28 cellular contexts compared by ENCODE assay signal in genomic region chr22:26690654-26691376, GRCh38. TPM values are rescaled to one million over a fixed set of nuclear protein-coding genes. Genes with fewer than 3 reads are reported as not detected.
A peak's percentile ranks its signal among the peaks of the same experiment; 100 is the strongest.
DNase-seq lines count a peak whose midpoint lies in the region; ATAC-seq, FAIRE-seq and TF ChIP-seq lines count a peak whose summit lies in the region.
"Had no signal": no experiment of that assay in that cellular context is flagged by ENCODE, and none has a peak within 500 bp of the region (broad histone marks: within the 10 kb centered on the region; RNA-seq: fewer than 3 reads in every experiment).

No MANE protein-coding gene starts in this region.

- ATAC-seq in T-helper 17 cell = no peak
- no peak for ATAC-seq in left lobe of liver
- ATAC-seq in left lung = no peak

- intact Hi-C loops in activated CD4-positive, alpha-beta memory T cell treated with anti-CD3 and anti-CD28 coated beads for 36 hours (cut with micrococcal nuclease) = no loop called here
- intact Hi-C loops in endothelial cell of umbilical vein (cut with micrococcal nuclease) (loop anchor here (1.0 kb wide), 1 partner anchor 10 kb away; no protein-coding TSS in a partner anchor), left lung (cut with DNase I) (no loop called here)

- H3K4me1 Mint-ChIP-seq in activated CD4-positive, alpha-beta memory T cell treated with anti-CD3 and anti-CD28 coated beads, Interleukin-2, amount 10 ng/mL, durations not matched to agents 7 days and 5 days = peaks cover 16% of the 10 kb centered on the region
- H3K4me1 Mint-ChIP-seq in activated CD4-positive, alpha-beta memory T cell treated with anti-CD3 and anti-CD28 coated beads for 36 hours (ENCODE audit: low read depth) = peaks cover 53% of the 10 kb centered on the region
- H3K4me1 Mint-ChIP-seq in T-helper 17 cell = peaks cover 45% of the 10 kb centered on the region
- H3K4me1 Mint-ChIP-seq: mesothelial cell of epicardium had no signal

- no peak overlapping the region for H3K27ac ChIP-seq in BLaER1 treated with 17β-estradiol and CSF1 and Interleukin-3, amounts not matched to agents 10 nM and 100 nM
- H3K27ac ChIP-seq in endothelial cell of umbilical vein (ENCODE audit: insufficient read depth, low read depth, low read length) (no peak overlapping the region), left lung (no peak overlapping the region)
- H3K27ac ChIP-seq: esophagus squamous epithelium, GM23248, tibial nerve had no signal

- H3K79me2 ChIP-seq in endothelial cell of umbilical vein (ENCODE audit: control insufficient read depth, insufficient read depth, low read length) = no peaks in the 10 kb centered on the region

- peaks cover 41 to 60% (median 51%) of the 10 kb centered on the region in 11 experiments for H3K36me3 ChIP-seq in BLaER1 treated with 17β-estradiol and CSF1 and Interleukin-3, amounts not matched to agents 10 nM and 100 nM
- H3K36me3 ChIP-seq in endothelial cell of umbilical vein (ENCODE audit: control insufficient read depth in 2 of 2, extremely low read depth in 1 of 2, insufficient read depth in 2 of 2, low read length in 2 of 2) (no peaks in the 10 kb centered on the region), left lung (peaks cover 0 to 11% of the 10 kb centered on the region in 2 donors)

- H3K4me3 ChIP-seq in BLaER1 treated with 17β-estradiol and CSF1 and Interleukin-3, amounts not matched to agents 10 nM and 100 nM = peak overlapping the region in 2 of 10 experiments; percentile 2 to 29; a peak in 3 of 20 replicates
- H3K4me3 ChIP-seq in endothelial cell of umbilical vein (replicated peaks in 1 of 3; ENCODE audit: insufficient read depth in 1 of 3, low read depth in 1 of 3, low read length in 3 of 3) = no peak overlapping the region
- no peak overlapping the region for H3K4me3 ChIP-seq in left lung
- H3K4me3 ChIP-seq: esophagus squamous epithelium, GM23248, tibial nerve had no signal

- H3K9ac ChIP-seq in BLaER1 treated with 17β-estradiol and CSF1 and Interleukin-3, amounts not matched to agents 10 nM and 100 nM = no peak overlapping the region
- H3K9ac ChIP-seq in endothelial cell of umbilical vein (replicated peaks; ENCODE audit: extremely low read depth, insufficient read depth, low read length) = no peak overlapping the region
- H3K9ac ChIP-seq: GM23248, SK-N-SH had no signal

- peak overlapping the region; percentile 58 for H3K27ac Mint-ChIP-seq in activated CD4-positive, alpha-beta memory T cell treated with anti-CD3 and anti-CD28 coated beads, Interleukin-2, amount 10 ng/mL, durations not matched to agents 7 days and 5 days
- H3K27ac Mint-ChIP-seq in activated CD4-positive, alpha-beta memory T cell treated with anti-CD3 and anti-CD28 coated beads for 36 hours = no peak overlapping the region
- peak overlapping the region; percentile 81 for H3K27ac Mint-ChIP-seq in T-helper 17 cell
- H3K27ac Mint-ChIP-seq: endodermal cell, mesothelial cell of epicardium, nephron had no signal

- peak overlapping the region; percentile 18 to 80 (median 71) for H3K4me2 ChIP-seq in BLaER1 treated with 17β-estradiol and CSF1 and Interleukin-3, amounts not matched to agents 10 nM and 100 nM
- H3K4me2 ChIP-seq in endothelial cell of umbilical vein (ENCODE audit: insufficient read depth, low read length) = peak overlapping the region; percentile 42
- H3K4me2 ChIP-seq: SK-N-SH had no signal

- H3K9me3 ChIP-seq in BLaER1 treated with 17β-estradiol and CSF1 and Interleukin-3, amounts not matched to agents 10 nM and 100 nM (replicated peaks in 1 of 11) = peaks cover 7 to 37% (median 21%) of the 10 kb centered on the region in 11 experiments; a peak in 21 of 22 replicates
- H3K9me3 ChIP-seq in T-helper 17 cell (ENCODE audit: control insufficient read depth, low read length, poor library complexity, severe bottlenecking) (no peaks in the 10 kb centered on the region), endothelial cell of umbilical vein (replicated peaks; ENCODE audit: control insufficient read depth, insufficient read depth, low read length) (no peaks in the 10 kb centered on the region), left lung (no peaks in the 10 kb centered on the region)
- H3K9me3 ChIP-seq: Caco-2, SK-N-SH had no signal

- POLR2A ChIA-PET in activated CD4-positive, alpha-beta memory T cell treated with anti-CD3 and anti-CD28 coated beads, Interleukin-2, amount 10 ng/mL, durations not matched to agents 7 days and 5 days (lab: Charles Lee) = interaction anchor here (2.4 kb wide), 1 partner anchor 17 kb away, joined by 9 read pairs; no protein-coding TSS in a partner anchor
- POLR2A ChIA-PET in activated CD4-positive, alpha-beta memory T cell treated with anti-CD3 and anti-CD28 coated beads for 36 hours (lab: Charles Lee) = no interaction called here
- POLR2A ChIA-PET in endothelial cell of umbilical vein (lab: Charles Lee) = no interaction called here

- peaks cover 19 to 72% (median 53%) of the 10 kb centered on the region in 11 experiments; a peak in 18 of 22 replicates for H4K20me1 ChIP-seq in BLaER1 treated with 17β-estradiol and CSF1 and Interleukin-3, amounts not matched to agents 10 nM and 100 nM
- no peaks in the 10 kb centered on the region for H4K20me1 ChIP-seq in endothelial cell of umbilical vein (replicated peaks; ENCODE audit: control insufficient read depth, extremely low read depth, insufficient read depth, low read length)

- no peaks in the 10 kb centered on the region for H3K9me1 ChIP-seq in endothelial cell of umbilical vein (replicated peaks; ENCODE audit: control insufficient read depth, extremely low read depth, insufficient read depth, low read length)

- TF ChIP-seq CTCF in endothelial cell of umbilical vein (IDR thresholded peaks at IDR 0.05; ENCODE audit: extremely low read depth in 1 of 2, insufficient read depth in 1 of 2, low read depth in 1 of 2, low read length in 2 of 2) = no peak
- no peak for TF ChIP-seq CTCF in left lung (IDR thresholded peaks at IDR 0.05)

- no peak for DNase-seq in activated CD4-positive, alpha-beta memory T cell treated with anti-CD3 and anti-CD28 coated beads, Interleukin-2, amount 10 ng/mL, durations not matched to agents 7 days and 5 days
- DNase-seq in activated CD4-positive, alpha-beta memory T cell treated with anti-CD3 and anti-CD28 coated beads for 36 hours = no peak
- DNase-seq in T-helper 17 cell = no peak
- peak; percentile 55 for DNase-seq in endothelial cell of umbilical vein (ENCODE audit: low read depth, low spot score)
- no peak for DNase-seq in left lobe of liver (ENCODE audit: low spot score)
- no peak for DNase-seq in left lung
- DNase-seq in SW 1271 (lab: John Stamatoyannopoulos, UW) = no peak
- DNase-seq: activated CD8-positive, alpha-beta memory T cell treated with anti-CD3 and anti-CD28 coated beads for 24 hours; Caco-2; DMS79 treated with DMSO at 0.1 percent for 48 hours; endodermal cell; esophagus squamous epithelium; GM23248; immature natural killer cell; IMR-90; NCI-H1092 treated with DMSO at 0.1 percent for 48 hours; NCI-H2029; NCI-H748 treated with DMSO at 0.1 percent for 48 hours; SK-N-SH; stimulated activated CD4-positive, alpha-beta T cell treated with anti-CD3 and anti-CD28 coated beads, Interleukin-4, amount 100 ng/mL, for 1 hour; stimulated activated naive CD4-positive, alpha-beta T cell treated with Interleukin-2 at 50 U/mL for 16 hours had no signal

- no TSS peak for BruUV-seq in endothelial cell of umbilical vein (replicated peaks; lab: Mats Ljungman, UMichigan)

- H3K36me3 Mint-ChIP-seq in activated CD4-positive, alpha-beta memory T cell treated with anti-CD3 and anti-CD28 coated beads, Interleukin-2, amount 10 ng/mL, durations not matched to agents 7 days and 5 days (ENCODE audit: low read depth) = peaks cover 35% of the 10 kb centered on the region
- H3K36me3 Mint-ChIP-seq in activated CD4-positive, alpha-beta memory T cell treated with anti-CD3 and anti-CD28 coated beads for 36 hours = peaks cover 20% of the 10 kb centered on the region
- H3K36me3 Mint-ChIP-seq in T-helper 17 cell (ENCODE audit: low read depth) = peaks cover 5% of the 10 kb centered on the region

- no peak for TF ChIP-seq POLR2A in endothelial cell of umbilical vein (IDR thresholded peaks at IDR 0.05; ENCODE audit: low read depth, low read length)

- peaks cover 16 to 48% (median 31%) of the 10 kb centered on the region in 10 experiments for H3K4me1 ChIP-seq in BLaER1 treated with 17β-estradiol and CSF1 and Interleukin-3, amounts not matched to agents 10 nM and 100 nM
- H3K4me1 ChIP-seq in endothelial cell of umbilical vein (ENCODE audit: control insufficient read depth, extremely low read depth, insufficient read depth, low read length) = peaks cover 10% of the 10 kb centered on the region
- peaks cover 0 to 3% of the 10 kb centered on the region in 2 donors for H3K4me1 ChIP-seq in left lung
- H3K4me1 ChIP-seq: Caco-2, tibial nerve had no signal

- H3K4me3 Mint-ChIP-seq in activated CD4-positive, alpha-beta memory T cell treated with anti-CD3 and anti-CD28 coated beads, Interleukin-2, amount 10 ng/mL, durations not matched to agents 7 days and 5 days = no peak overlapping the region
- H3K4me3 Mint-ChIP-seq in activated CD4-positive, alpha-beta memory T cell treated with anti-CD3 and anti-CD28 coated beads for 36 hours = no peak overlapping the region
- H3K4me3 Mint-ChIP-seq in T-helper 17 cell = peak overlapping the region; percentile 68
- H3K4me3 Mint-ChIP-seq: brain, endodermal cell, mesothelial cell of epicardium, nephron had no signal

- peaks cover 7% of the 10 kb centered on the region for H3K9me3 Mint-ChIP-seq in activated CD4-positive, alpha-beta memory T cell treated with anti-CD3 and anti-CD28 coated beads, Interleukin-2, amount 10 ng/mL, durations not matched to agents 7 days and 5 days
- no peaks in the 10 kb centered on the region for H3K9me3 Mint-ChIP-seq in activated CD4-positive, alpha-beta memory T cell treated with anti-CD3 and anti-CD28 coated beads for 36 hours
- H3K9me3 Mint-ChIP-seq: endodermal cell, immature natural killer cell, nephron had no signal

- no peak overlapping the region for H2AFZ ChIP-seq in endothelial cell of umbilical vein (ENCODE audit: low read depth, low read length)
- H2AFZ ChIP-seq: GM23248 had no signal

- no peaks in the 10 kb centered on the region for H3K27me3 ChIP-seq in BLaER1 treated with 17β-estradiol and CSF1 and Interleukin-3, amounts not matched to agents 10 nM and 100 nM
- no peaks in the 10 kb centered on the region for H3K27me3 ChIP-seq in endothelial cell of umbilical vein (ENCODE audit: control insufficient read depth in 2 of 2, insufficient read depth in 2 of 2, low read length in 2 of 2)
- H3K27me3 ChIP-seq in left lung = no peaks in the 10 kb centered on the region
- H3K27me3 ChIP-seq: esophagus squamous epithelium, tibial nerve had no signal

- H3K27me3 Mint-ChIP-seq in activated CD4-positive, alpha-beta memory T cell treated with anti-CD3 and anti-CD28 coated beads, Interleukin-2, amount 10 ng/mL, durations not matched to agents 7 days and 5 days = no peaks in the 10 kb centered on the region
- no peaks in the 10 kb centered on the region for H3K27me3 Mint-ChIP-seq in activated CD4-positive, alpha-beta memory T cell treated with anti-CD3 and anti-CD28 coated beads for 36 hours
- H3K27me3 Mint-ChIP-seq in T-helper 17 cell = no peaks in the 10 kb centered on the region

- dilution Hi-C loops in endothelial cell of umbilical vein (cut with MboI; ENCODE audit: extremely low pct_ligation_motif_present, low sequenced_read_pairs) = no loop called here

- FAIRE-seq in endothelial cell of umbilical vein (lab: Jason Lieb, UNC) = peak; percentile 83
- FAIRE-seq: colon, frontal cortex had no signal

- CTCF ChIA-PET in activated CD4-positive, alpha-beta memory T cell treated with anti-CD3 and anti-CD28 coated beads, Interleukin-2, amount 10 ng/mL, durations not matched to agents 7 days and 5 days (lab: Charles Lee) = interaction anchor here (3.1 kb wide), 1 partner anchor 12 kb away, joined by 11 read pairs; no protein-coding TSS in a partner anchor
- CTCF ChIA-PET in activated CD4-positive, alpha-beta memory T cell treated with anti-CD3 and anti-CD28 coated beads for 36 hours (lab: Charles Lee) = interaction anchor here (2.0 kb wide), 1 partner anchor 12 kb away, joined by 12 read pairs; no protein-coding TSS in a partner anchor
- CTCF ChIA-PET in endothelial cell of umbilical vein (lab: Charles Lee) = interaction anchor here (0.9 to 1.3 kb wide), 5 partner anchors 9 to 24 kb away, joined by 3 to 5 read pairs (median 4); no protein-coding TSS in a partner anchor

RNA-seq across cellular contexts. Expression of gene MIAT, which starts 33.4 kb away (rescaled TPM):
- 100 to 1,000 TPM; 185 to 186 TPM for total RNA-seq in activated CD4-positive, alpha-beta memory T cell treated with anti-CD3 and anti-CD28 coated beads, Interleukin-2, amount 10 ng/mL, durations not matched to agents 7 days and 5 days
- total RNA-seq in activated CD4-positive, alpha-beta memory T cell treated with anti-CD3 and anti-CD28 coated beads for 36 hours = 10 to 100 TPM; 52.3 to 58.7 TPM
- 100 to 1,000 TPM in 1 of 2 donors, 10 to 100 TPM in 1; 83.4 to 116 TPM for total RNA-seq in T-helper 17 cell
- total RNA-seq in endothelial cell of umbilical vein = 0.53 and 0.80 TPM in 2 replicates
- polyA plus RNA-seq in endothelial cell of umbilical vein = 0.03 and 0.05 TPM in 2 replicates
- polyA plus RNA-seq in endothelial cell of umbilical vein (2011; cell fraction: cytosol; rRNA removed) = 0.03 and 0.06 TPM in 2 replicates
- 0.51 and 0.70 TPM in 2 replicates for polyA plus RNA-seq in endothelial cell of umbilical vein (2011; cell fraction: nucleus; rRNA removed)
- polyA plus RNA-seq in endothelial cell of umbilical vein (2012) = 0.04 and 0.07 TPM in 2 replicates
- 0.46 and 0.81 TPM in 2 replicates for polyA minus RNA-seq in endothelial cell of umbilical vein
- polyA minus RNA-seq in endothelial cell of umbilical vein (2011; cell fraction: cytosol; rRNA and poly(A)+ RNA removed) = not detected
- 1.3 and 2.0 TPM in 2 replicates for polyA minus RNA-seq in endothelial cell of umbilical vein (2011; cell fraction: nucleus; rRNA and poly(A)+ RNA removed)
- total RNA-seq in left lobe of liver = 0.60 TPM
- total RNA-seq in left lung = 10 to 100 TPM in 1 of 2 donors, 1 to 10 TPM in 1; 1.7 to 11.2 TPM

Comparison
In these comparisons a context has a peak if more than half of its experiments do, and no peak if none do; other contexts are left out.
1. RNA of gene MIAT, which starts 33.4 kb away (total RNA-seq): 185 to 186 TPM in activated CD4-positive, alpha-beta memory T cell treated with anti-CD3 and anti-CD28 coated beads, Interleukin-2, amount 10 ng/mL, durations not matched to agents 7 days and 5 days, 83.4 to 116 TPM in T-helper 17 cell and 52.3 to 58.7 TPM in activated CD4-positive, alpha-beta memory T cell treated with anti-CD3 and anti-CD28 coated beads for 36 hours; 1.7 to 11.2 TPM in left lung, 0.53 to 0.80 TPM in endothelial cell of umbilical vein and 0.60 TPM in left lobe of liver (single experiment); every median in the first group is over 4 times any median in the second.